In the genomic region with DNA sequence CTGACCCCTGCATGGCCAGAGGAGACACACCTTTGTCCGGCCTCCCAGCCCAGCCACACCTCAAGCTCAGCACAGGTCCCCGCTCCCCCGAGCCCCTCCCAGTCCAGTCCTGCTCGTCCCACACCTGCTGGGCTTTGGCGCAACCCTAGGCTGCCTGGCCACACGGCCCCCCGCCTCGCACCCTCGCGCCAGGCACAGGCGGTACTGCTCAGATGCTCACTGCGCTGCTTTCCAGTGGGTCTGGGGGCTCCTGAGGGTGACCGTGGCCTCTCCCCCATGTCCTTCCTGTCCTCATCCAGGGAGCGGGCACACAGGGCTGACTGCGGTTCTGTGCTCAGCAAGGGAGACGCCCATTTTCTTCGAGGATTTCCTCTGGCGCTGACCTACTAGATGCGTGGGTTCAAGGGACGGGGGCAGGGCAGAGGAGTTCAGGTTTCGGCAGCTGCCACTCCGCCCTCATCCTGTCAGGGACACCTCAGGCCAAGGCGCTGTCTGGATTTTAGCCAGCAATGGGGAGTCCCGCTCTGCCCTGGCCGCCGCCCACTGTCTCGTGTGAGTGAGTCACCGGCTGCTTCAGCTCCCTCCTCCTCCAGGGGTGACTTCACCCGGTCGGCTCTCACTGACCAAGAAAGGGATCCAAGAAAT, we compare ENCODE assay signal across 1 cellular context.
TF ChIP-seq lines count a peak whose summit lies in the region.

No MANE protein-coding gene starts in this region.

TF ChIP-seq in K562, 482 proteins besides CTCF, POLR2A, EP300 and RAD21 (continued from another document and continues in another):
- TF ChIP-seq ZNF609 (CRISPR knock-in tag; IDR thresholded peaks at IDR 0.05; ENCODE audit: borderline replicate concordance) (no peak), KDM4B (IDR thresholded peaks at IDR 0.05; ENCODE audit: borderline replicate concordance in 2 of 2, low read depth in 1 of 2) (no peak), CREB1 (IDR thresholded peaks at IDR 0.05) (no peak), CREB1 (CRISPR knock-in tag; IDR thresholded peaks at IDR 0.05) (no peak), NR0B1 (IDR thresholded peaks at IDR 0.05; ENCODE audit: partially characterized antibody) (no peak), MXI1 (IDR thresholded peaks at IDR 0.05; ENCODE audit: low read depth, low read length) (no peak), SPI1 (IDR thresholded peaks at IDR 0.05; ENCODE audit: borderline replicate concordance, low read depth, low read length) (no peak), BRF1 (IDR thresholded peaks at IDR 0.05; ENCODE audit: borderline replicate concordance, extremely low read depth, insufficient read length) (no peak), EP400 (IDR thresholded peaks at IDR 0.05) (no peak; the same call in 1 of the 2 replicates), ZNF253 (CRISPR knock-in tag; conservative IDR thresholded peaks at IDR 0.05) (no peak), NR2C1 (IDR thresholded peaks at IDR 0.05) (no peak), NR2C1 (tag; IDR thresholded peaks at IDR 0.05) (no peak), POLR2B (IDR thresholded peaks at IDR 0.05; ENCODE audit: low read depth, partially characterized antibody) (no peak), EWSR1 (IDR thresholded peaks at IDR 0.05; ENCODE audit: borderline replicate concordance, low read depth, partially characterized antibody) (no peak), GATAD2A (IDR thresholded peaks at IDR 0.05) (no peak), XRCC3 (IDR thresholded peaks at IDR 0.05) (no peak), ATF1 (CRISPR knock-in tag; IDR thresholded peaks at IDR 0.05) (no peak), ATF1 (tag; IDR thresholded peaks at IDR 0.05) (peak; percentile 48), MEF2A (IDR thresholded peaks at IDR 0.05; ENCODE audit: control insufficient read depth, low read depth, low read length) (no peak), GABPB1 (CRISPR knock-in tag; IDR thresholded peaks at IDR 0.05) (no peak), TBL1XR1 (IDR thresholded peaks at IDR 0.05; ENCODE audit: low read length in 2 of 2) (0 out of 4 replicates have a peak, but pooled peaks of 1 of the 2 experiments have one; percentile 26), RB1 (IDR thresholded peaks at IDR 0.05; ENCODE audit: low read depth) (no peak), ZNF592 (IDR thresholded peaks at IDR 0.05) (no peak), SMARCB1 (IDR thresholded peaks at IDR 0.05; ENCODE audit: insufficient read length, low read depth) (no peak), HLTF (IDR thresholded peaks at IDR 0.05) (no peak), KLF16 (IDR thresholded peaks at IDR 0.05) (peak; percentile 49), ZNF174 (CRISPR knock-in tag; IDR thresholded peaks at IDR 0.05) (no peak), ZBTB34 (CRISPR knock-in tag; IDR thresholded peaks at IDR 0.05) (no peak), ZNF778 (CRISPR knock-in tag; IDR thresholded peaks at IDR 0.05) (no peak), ILF3 (IDR thresholded peaks at IDR 0.05; ENCODE audit: borderline replicate concordance) (no peak), KAT7 (CRISPR knock-in tag; IDR thresholded peaks at IDR 0.05; ENCODE audit: borderline replicate concordance) (no peak), CREBBP (IDR thresholded peaks at IDR 0.05; ENCODE audit: low read depth, low read length) (no peak), SMAD3 (CRISPR knock-in tag; conservative IDR thresholded peaks at IDR 0.05) (no peak), HNRNPK (IDR thresholded peaks at IDR 0.05; ENCODE audit: low read depth, low read length, poor library complexity, severe bottlenecking) (no peak), USF1 (CRISPR knock-in tag; IDR thresholded peaks at IDR 0.05) (no peak), VEZF1 (CRISPR knock-in tag; IDR thresholded peaks at IDR 0.05) (peak; percentile 67), STAG1 (CRISPR knock-in tag; IDR thresholded peaks at IDR 0.05; ENCODE audit: borderline replicate concordance) (no peak), CCNT2 (IDR thresholded peaks at IDR 0.05; ENCODE audit: borderline replicate concordance, extremely low read depth, insufficient read length, low read depth, low read length) (peak; percentile 49), EHMT2 (IDR thresholded peaks at IDR 0.05) (no peak), MECOM (CRISPR knock-in tag; IDR thresholded peaks at IDR 0.05) (no peak), PHB2 (IDR thresholded peaks at IDR 0.05; ENCODE audit: low read depth) (no peak), TCF15 (CRISPR knock-in tag; IDR thresholded peaks at IDR 0.05) (no peak), ZNF699 (CRISPR knock-in tag; IDR thresholded peaks at IDR 0.05; ENCODE audit: insufficient replicate concordance) (no peak)
- TF ChIP-seq, protein P1, sequence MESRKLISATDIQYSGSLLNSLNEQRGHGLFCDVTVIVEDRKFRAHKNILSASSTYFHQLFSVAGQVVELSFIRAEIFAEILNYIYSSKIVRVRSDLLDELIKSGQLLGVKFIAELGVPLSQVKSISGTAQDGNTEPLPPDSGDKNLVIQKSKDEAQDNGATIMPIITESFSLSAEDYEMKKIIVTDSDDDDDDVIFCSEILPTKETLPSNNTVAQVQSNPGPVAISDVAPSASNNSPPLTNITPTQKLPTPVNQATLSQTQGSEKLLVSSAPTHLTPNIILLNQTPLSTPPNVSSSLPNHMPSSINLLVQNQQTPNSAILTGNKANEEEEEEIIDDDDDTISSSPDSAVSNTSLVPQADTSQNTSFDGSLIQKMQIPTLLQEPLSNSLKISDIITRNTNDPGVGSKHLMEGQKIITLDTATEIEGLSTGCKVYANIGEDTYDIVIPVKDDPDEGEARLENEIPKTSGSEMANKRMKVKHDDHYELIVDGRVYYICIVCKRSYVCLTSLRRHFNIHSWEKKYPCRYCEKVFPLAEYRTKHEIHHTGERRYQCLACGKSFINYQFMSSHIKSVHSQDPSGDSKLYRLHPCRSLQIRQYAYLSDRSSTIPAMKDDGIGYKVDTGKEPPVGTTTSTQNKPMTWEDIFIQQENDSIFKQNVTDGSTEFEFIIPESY (CRISPR knock-in tag; IDR thresholded peaks at IDR 0.05), result no peak
- TF ChIP-seq, protein P2, sequence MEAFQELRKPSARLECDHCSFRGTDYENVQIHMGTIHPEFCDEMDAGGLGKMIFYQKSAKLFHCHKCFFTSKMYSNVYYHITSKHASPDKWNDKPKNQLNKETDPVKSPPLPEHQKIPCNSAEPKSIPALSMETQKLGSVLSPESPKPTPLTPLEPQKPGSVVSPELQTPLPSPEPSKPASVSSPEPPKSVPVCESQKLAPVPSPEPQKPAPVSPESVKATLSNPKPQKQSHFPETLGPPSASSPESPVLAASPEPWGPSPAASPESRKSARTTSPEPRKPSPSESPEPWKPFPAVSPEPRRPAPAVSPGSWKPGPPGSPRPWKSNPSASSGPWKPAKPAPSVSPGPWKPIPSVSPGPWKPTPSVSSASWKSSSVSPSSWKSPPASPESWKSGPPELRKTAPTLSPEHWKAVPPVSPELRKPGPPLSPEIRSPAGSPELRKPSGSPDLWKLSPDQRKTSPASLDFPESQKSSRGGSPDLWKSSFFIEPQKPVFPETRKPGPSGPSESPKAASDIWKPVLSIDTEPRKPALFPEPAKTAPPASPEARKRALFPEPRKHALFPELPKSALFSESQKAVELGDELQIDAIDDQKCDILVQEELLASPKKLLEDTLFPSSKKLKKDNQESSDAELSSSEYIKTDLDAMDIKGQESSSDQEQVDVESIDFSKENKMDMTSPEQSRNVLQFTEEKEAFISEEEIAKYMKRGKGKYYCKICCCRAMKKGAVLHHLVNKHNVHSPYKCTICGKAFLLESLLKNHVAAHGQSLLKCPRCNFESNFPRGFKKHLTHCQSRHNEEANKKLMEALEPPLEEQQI (IDR thresholded peaks at IDR 0.05), result no peak
